ENCODE assay signal across 23 cellular contexts in the genomic region with DNA sequence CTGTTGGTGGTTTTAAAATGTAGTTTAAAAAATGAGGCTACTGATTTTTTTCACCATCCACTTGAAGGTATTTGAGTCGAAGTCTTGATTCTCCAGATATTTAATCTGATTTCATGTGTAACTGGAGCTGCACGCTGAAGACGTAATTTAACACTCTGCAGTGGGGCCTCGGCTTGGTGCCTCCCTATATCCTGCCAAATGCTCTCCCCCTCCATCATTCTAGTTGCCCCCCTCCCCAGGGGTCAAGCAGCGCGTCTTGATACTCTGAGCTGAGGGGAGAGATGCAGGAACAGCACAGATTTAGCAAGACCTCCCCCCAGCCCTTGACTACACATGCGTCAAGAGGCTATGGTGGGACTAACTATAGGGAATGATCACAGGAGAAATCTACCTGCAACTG.
DNase-seq lines count a peak whose midpoint lies in the region; ATAC-seq, FAIRE-seq and TF ChIP-seq lines count a peak whose summit lies in the region.
"Had no signal": no experiment of that assay in that cellular context is flagged by ENCODE, and none has a peak within 500 bp of the region (broad histone marks: within the 10 kb centered on the region; RNA-seq: fewer than 3 reads in every experiment).

No MANE protein-coding gene starts in this region.

- H3K79me1 ChIP-seq in mesendoderm (ENCODE audit: low read length) = peaks cover 1% of the 10 kb centered on the region

- H3K79me2 ChIP-seq in GM12878 (ENCODE audit: control insufficient read depth, insufficient read depth, low read length) (no peaks in the 10 kb centered on the region), mesendoderm (ENCODE audit: control insufficient read depth, insufficient read depth, low read length) (no peaks in the 10 kb centered on the region)

- H4K20me1 ChIP-seq in GM12878 (ENCODE audit: control insufficient read depth, insufficient read depth) = no peaks in the 10 kb centered on the region; the same call in 1 of the 2 replicates

- H3K27me3 ChIP-seq in GM12878 (replicated peaks in 1 of 2; ENCODE audit: control insufficient read depth in 2 of 2, insufficient read depth in 2 of 2, low read length in 1 of 2) (no peaks in the 10 kb centered on the region), mesendoderm (ENCODE audit: insufficient read depth, low read length, poor library complexity) (no peaks in the 10 kb centered on the region)
- H3K27me3 ChIP-seq: heart right ventricle, vagina had no signal

- H3K4me3 Mint-ChIP-seq in type B pancreatic cell = peak overlapping the region; percentile 73
- H3K4me3 Mint-ChIP-seq: activated CD4-positive, alpha-beta memory T cell treated with anti-CD3 and anti-CD28 coated beads, Interleukin-2, amount 10 ng/mL, durations not matched to agents 7 days and 5 days; activated naive CD4-positive, alpha-beta T cell treated with anti-CD3 and anti-CD28 coated beads, Interleukin-2, amount 50 U/mL, for 24 hours; IgD-negative memory B cell; memory B cell; natural killer cell treated with Interleukin-12 subunit alpha and Interleukin-12 subunit beta and Interleukin-15 and Interleukin-18, amount 100 ng/mL, for 72 hours had no signal

- no peak overlapping the region for H4K8ac ChIP-seq in mesendoderm (ENCODE audit: low read depth, low read length)

- peak; percentile 5 for DNase-seq in NCI-H2227 treated with DMSO at 0.1 percent for 48 hours (lab: John Stamatoyannopoulos, UW)
- no peak for DNase-seq in NCI-H2227 (lab: John Stamatoyannopoulos, UW; ENCODE audit: unreplicated experiment)
- no peak for DNase-seq in GM12878 (ENCODE audit: low read depth, low spot score)
- DNase-seq in mesendoderm = peak; percentile 71
- no peak for DNase-seq in type B pancreatic cell (ENCODE audit: extremely low spot score, unreplicated experiment)
- no peak for DNase-seq in inferior parietal cortex (ENCODE audit: extremely low spot score)
- DNase-seq: activated CD4-positive, alpha-beta memory T cell treated with anti-CD3 and anti-CD28 coated beads, Interleukin-2, amount 10 ng/mL, durations not matched to agents 7 days and 5 days; activated T-cell treated with anti-CD3 and anti-CD28 coated beads, Interleukin-2, amount 50 U/mL, for 1 hour; C1 segment of cervical spinal cord; GF-D8; heart right ventricle; NCI-H1694 treated with DMSO at 0.1 percent for 48 hours; stimulated activated CD8-positive, alpha-beta memory T cell treated with anti-CD3 and anti-CD28 coated beads, Interleukin-4, amount 100 ng/mL, for 48 hours; T-helper 1 cell had no signal

- peaks cover 15 to 33% of the 10 kb centered on the region in 2 experiments for H3K36me3 ChIP-seq in GM12878 (ENCODE audit: control insufficient read depth in 2 of 2, insufficient read depth in 2 of 2, low read length in 1 of 2)
- peaks cover 5% of the 10 kb centered on the region for H3K36me3 ChIP-seq in mesendoderm (ENCODE audit: control insufficient read depth, insufficient read depth, low read length)

- no peak overlapping the region for H2BK15ac ChIP-seq in mesendoderm (replicated peaks; ENCODE audit: low read depth)

- in situ Hi-C loops in GM12878 (cut with MboI) = no loop called here

- TF ChIP-seq CTCF in GM12878 (IDR thresholded peaks at IDR 0.05 in 2 of 3, conservative IDR thresholded peaks at IDR 0.05 in 1 of 3; ENCODE audit: control insufficient read depth in 2 of 3, extremely low read depth in 1 of 3, insufficient read depth in 1 of 3, low read depth in 3 of 3, low read length in 3 of 3) = no peak
- no peak for TF ChIP-seq CTCF in type B pancreatic cell (conservative IDR thresholded peaks at IDR 0.05)

- WGBS in GM12878 (ENCODE audit: insufficient coverage, insufficient replicate concordance, low lambda C conversion rate, missing lambda C conversion rate) = 90% methylated on average over 7 of the region's 7 CpGs
- WGBS in mesendoderm (ENCODE audit: extremely low coverage, insufficient coverage, low lambda C conversion rate) = no CpG with 5 or more reads among the region's 7 CpGs

- ATAC-seq in GM12878 (no peak), GM21390 (IDR thresholded peaks at IDR 0.05; ENCODE audit: unreplicated experiment) (no peak), GM18870 (IDR thresholded peaks at IDR 0.05; ENCODE audit: unreplicated experiment) (no peak)
- ATAC-seq: heart right ventricle, Right ventricle myocardium inferior had no signal

- no peaks in the 10 kb centered on the region for H3K9me3 ChIP-seq in GM12878 (replicated peaks; ENCODE audit: control insufficient read depth, insufficient read depth, low read length)
- H3K9me3 ChIP-seq: heart right ventricle, vagina had no signal

- no peaks in the 10 kb centered on the region for H3K27me3 Mint-ChIP-seq in type B pancreatic cell
- H3K27me3 Mint-ChIP-seq: activated naive CD4-positive, alpha-beta T cell treated with anti-CD3 and anti-CD28 coated beads, Interleukin-2, amount 50 U/mL, for 24 hours had no signal

- CTCF ChIA-PET in GM12878 (lab: Yijun Ruan, JAX) = interaction anchor here (2.4 kb wide), 1 partner anchor 12 kb away, joined by 8 read pairs; no protein-coding TSS in a partner anchor

- H3K36me3 Mint-ChIP-seq in type B pancreatic cell = peaks cover 54% of the 10 kb centered on the region
- H3K36me3 Mint-ChIP-seq: natural killer cell treated with Interleukin-12 subunit alpha and Interleukin-12 subunit beta and Interleukin-15 and Interleukin-18, amount 100 ng/mL, for 72 hours had no signal

- H3K27ac ChIP-seq in GM12878 (ENCODE audit: control insufficient read depth, insufficient read depth) = no peak overlapping the region
- H3K27ac ChIP-seq in mesendoderm (ENCODE audit: low read depth, low read length) = no peak overlapping the region
- H3K27ac ChIP-seq: heart right ventricle, vagina had no signal

- SMC1A ChIA-PET in GM12878 (lab: Charles Lee; ENCODE audit: uncharacterized antibody, unreplicated experiment) = interaction anchor here (1.3 kb wide), 1 partner anchor 9 kb away, joined by 4 read pairs; no protein-coding TSS in a partner anchor

- no peak overlapping the region for H2AK5ac ChIP-seq in mesendoderm (ENCODE audit: low read length)

- no peak for FAIRE-seq in GM12878 (lab: Jason Lieb, UNC)
- FAIRE-seq: keratinocyte had no signal

- H3K4ac ChIP-seq in mesendoderm (ENCODE audit: low read depth, low read length) = no peak overlapping the region

- no peak overlapping the region for H3K9ac ChIP-seq in GM12878 (ENCODE audit: control insufficient read depth, insufficient read depth, low read length)
- H3K9ac ChIP-seq in mesendoderm (ENCODE audit: low read length) = no peak overlapping the region

- H4K5ac ChIP-seq in mesendoderm (ENCODE audit: low read length) = no peak overlapping the region

- no peak overlapping the region for H3K56ac ChIP-seq in mesendoderm (ENCODE audit: low read length)

- RAD21 ChIA-PET in GM12878 (lab: Charles Lee; ENCODE audit: unreplicated experiment) = no interaction called here

- H3K9me3 Mint-ChIP-seq in type B pancreatic cell = no peaks in the 10 kb centered on the region
- H3K9me3 Mint-ChIP-seq: activated CD4-positive, alpha-beta memory T cell treated with anti-CD3 and anti-CD28 coated beads, Interleukin-2, amount 10 ng/mL, durations not matched to agents 7 days and 5 days; activated naive CD4-positive, alpha-beta T cell treated with anti-CD3 and anti-CD28 coated beads, Interleukin-2, amount 50 U/mL, for 24 hours; IgD-negative memory B cell; memory B cell; natural killer cell treated with Interleukin-12 subunit alpha and Interleukin-12 subunit beta and Interleukin-15 and Interleukin-18, amount 100 ng/mL, for 72 hours had no signal

- no peak overlapping the region for H3K4me3 ChIP-seq in GM12878
- H3K4me3 ChIP-seq in mesendoderm (ENCODE audit: low read length) = no peak overlapping the region
- H3K4me3 ChIP-seq: heart right ventricle, vagina had no signal

- H2BK5ac ChIP-seq in mesendoderm (ENCODE audit: low read length) = no peak overlapping the region

- peaks cover 49% of the 10 kb centered on the region for H3K4me1 Mint-ChIP-seq in type B pancreatic cell (ENCODE audit: unreplicated experiment)
- H3K4me1 Mint-ChIP-seq: activated CD4-positive, alpha-beta memory T cell treated with anti-CD3 and anti-CD28 coated beads, Interleukin-2, amount 10 ng/mL, durations not matched to agents 7 days and 5 days; activated naive CD4-positive, alpha-beta T cell treated with anti-CD3 and anti-CD28 coated beads, Interleukin-2, amount 50 U/mL, for 24 hours; IgD-negative memory B cell; memory B cell had no signal

- H3K27ac Mint-ChIP-seq in type B pancreatic cell = peak overlapping the region; percentile 65
- H3K27ac Mint-ChIP-seq: activated CD4-positive, alpha-beta memory T cell treated with anti-CD3 and anti-CD28 coated beads, Interleukin-2, amount 10 ng/mL, durations not matched to agents 7 days and 5 days; activated naive CD4-positive, alpha-beta T cell treated with anti-CD3 and anti-CD28 coated beads, Interleukin-2, amount 50 U/mL, for 24 hours; IgD-negative memory B cell; memory B cell; natural killer cell treated with Interleukin-12 subunit alpha and Interleukin-12 subunit beta and Interleukin-15 and Interleukin-18, amount 100 ng/mL, for 72 hours had no signal

- H3K4me2 ChIP-seq in GM12878 (ENCODE audit: control insufficient read depth, insufficient read depth) (no peak overlapping the region), mesendoderm (ENCODE audit: low read length) (no peak overlapping the region)

- no peak overlapping the region for H3K23ac ChIP-seq in mesendoderm (ENCODE audit: low read length)

- H2BK120ac ChIP-seq in mesendoderm (ENCODE audit: low read depth, low read length) = no peak overlapping the region

- H3K18ac ChIP-seq in mesendoderm (ENCODE audit: low read length) = no peak overlapping the region

- POLR2A ChIA-PET in GM12878 (lab: Charles Lee) = no interaction called here

- no peak for TF ChIP-seq EP300 in GM12878 (IDR thresholded peaks at IDR 0.05; ENCODE audit: borderline replicate concordance in 1 of 2, control insufficient read depth in 1 of 2, low read depth in 2 of 2, low read length in 2 of 2)

- no peak overlapping the region for H2AFZ ChIP-seq in GM12878 (ENCODE audit: control insufficient read depth, low read depth, low read length)

- no peaks in the 10 kb centered on the region for H3K4me1 ChIP-seq in GM12878 (ENCODE audit: control insufficient read depth, insufficient read depth, low read length)
- H3K4me1 ChIP-seq in mesendoderm (ENCODE audit: control insufficient read depth, low read depth, low read length) = peaks cover 6% of the 10 kb centered on the region

- intact Hi-C loops in GM12878 (cut with micrococcal nuclease; ENCODE audit: unreplicated experiment) = no loop called here

- TF ChIP-seq POLR2A in GM12878 (IDR thresholded peaks at IDR 0.05; ENCODE audit: low read depth, low read length) = no peak

- TSS peak; percentile 3 for BruUV-seq in GM12878 (replicated peaks; lab: Mats Ljungman, UMichigan)

- TF ChIP-seq RAD21 in GM12878 (IDR thresholded peaks at IDR 0.05; ENCODE audit: insufficient read depth, low read depth, low read length) = no peak

TF ChIP-seq in GM12878, 131 proteins besides CTCF, POLR2A, EP300 and RAD21 (continues in another document):
- no peak for TF ChIP-seq SRF (IDR thresholded peaks at IDR 0.05; ENCODE audit: low read depth in 2 of 2, low read length in 2 of 2)
- TF ChIP-seq NFYA (IDR thresholded peaks at IDR 0.05; ENCODE audit: borderline replicate concordance, low read depth, low read length) = no peak
- no peak for TF ChIP-seq GABPA (IDR thresholded peaks at IDR 0.05; ENCODE audit: low read depth)
- TF ChIP-seq NR2F1 (conservative IDR thresholded peaks at IDR 0.05) = no peak
- no peak for TF ChIP-seq ZNF207 (IDR thresholded peaks at IDR 0.05; ENCODE audit: borderline replicate concordance)

Comparison
In these comparisons a context has a peak if more than half of its experiments do, and no peak if none do; other contexts are left out.
1. DNase-seq: peak in NCI-H2227 treated with DMSO at 0.1 percent for 48 hours (single experiment) and mesendoderm (single experiment); none in NCI-H2227 (single experiment), GM12878 (single experiment), type B pancreatic cell (single experiment) and inferior parietal cortex (single experiment).